24 cellular contexts compared by ENCODE assay signal in the genomic region with DNA sequence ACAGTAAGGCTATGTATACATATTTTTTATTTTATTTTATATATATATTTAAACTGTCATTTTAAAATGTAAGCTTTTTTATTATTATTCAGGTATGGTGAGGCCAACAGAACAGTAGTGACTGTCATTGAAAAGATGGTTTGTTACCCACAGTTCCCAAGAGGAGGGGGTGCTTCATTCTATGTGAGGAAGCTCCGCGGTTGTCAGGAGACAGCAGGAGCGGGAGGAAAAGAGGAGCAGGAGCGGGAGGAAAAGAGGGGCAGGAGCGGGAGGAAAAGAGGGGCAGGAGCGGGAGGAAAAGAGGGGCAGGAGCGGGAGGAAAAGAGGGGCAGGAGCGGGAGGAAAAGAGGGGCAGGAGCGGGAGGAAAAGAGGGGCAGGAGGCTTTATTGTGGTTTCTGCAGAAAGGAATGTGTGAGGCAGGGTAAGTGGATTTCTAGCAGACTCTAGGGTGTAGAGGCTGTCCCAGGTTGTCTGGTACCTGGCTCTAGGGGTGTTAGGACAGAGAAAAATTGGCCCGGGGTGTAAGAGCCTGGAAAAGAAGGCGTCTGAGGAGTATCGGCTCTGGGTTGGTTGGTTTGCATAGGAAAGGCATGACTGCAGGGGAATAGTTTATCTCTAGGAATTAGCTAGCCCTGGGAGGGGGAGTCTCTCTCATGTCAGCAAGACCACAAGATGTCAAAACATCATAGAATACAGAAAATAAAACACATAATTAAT.
"Had no signal": no experiment of that assay in that cellular context is flagged by ENCODE, and none has a peak within 500 bp of the region (broad histone marks: within the 10 kb centered on the region; RNA-seq: fewer than 3 reads in every experiment).

No MANE protein-coding gene starts in this region.

- H3K9me3 ChIP-seq: esophagus squamous epithelium, gastroesophageal sphincter had no signal

- H3K27ac ChIP-seq: brain microvascular endothelial cell, epithelial cell of prostate, esophagus squamous epithelium, gastroesophageal sphincter, heart right ventricle had no signal

- H3K4me1 Mint-ChIP-seq: activated T-helper 17 cell treated with anti-CD3 and anti-CD28 coated beads, Interleukin-2, amount 50 U/mL, for 72 hours; central memory CD8-positive, alpha-beta T cell had no signal

- H3K4me1 ChIP-seq: esophagus squamous epithelium, gastroesophageal sphincter, heart right ventricle had no signal

- H3K36me3 Mint-ChIP-seq: activated naive CD8-positive, alpha-beta T cell had no signal

- H3K27me3 Mint-ChIP-seq: activated CD8-positive, alpha-beta T cell treated with anti-CD3 and anti-CD28 coated beads for 36 hours had no signal

- H3K9me3 Mint-ChIP-seq: activated T-helper 17 cell treated with anti-CD3 and anti-CD28 coated beads, Interleukin-2, amount 50 U/mL, for 72 hours had no signal

- H3K27me3 ChIP-seq: brain microvascular endothelial cell, esophagus squamous epithelium had no signal

- H3K36me3 ChIP-seq: brain microvascular endothelial cell, esophagus squamous epithelium, gastroesophageal sphincter, heart right ventricle had no signal

- DNase-seq: activated CD4-positive, alpha-beta T cell treated with anti-CD3 and anti-CD28 coated beads for 1 hour; activated CD4-positive, alpha-beta T cell treated with anti-CD3 and anti-CD28 coated beads for 4 hours; activated CD4-positive, alpha-beta T cell treated with anti-CD3 and anti-CD28 coated beads, Interleukin-2, amount 50 U/mL, for 1 hour; activated CD4-positive, alpha-beta T cell treated with anti-CD3 and anti-CD28 coated beads, Interleukin-2, amount 50 U/mL, for 48 hours; activated CD8-positive, alpha-beta memory T cell treated with anti-CD3 and anti-CD28 coated beads for 24 hours; activated CD8-positive, alpha-beta T cell treated with anti-CD3 and anti-CD28 coated beads for 36 hours; activated effector memory CD4-positive, alpha-beta T cell treated with Interleukin-2 at 50 U/mL for 16 hours; activated gamma-delta T cell treated with Interleukin-2 at 50 U/mL for 16 hours; activated naive CD4-positive, alpha-beta T cell treated with anti-CD3 and anti-CD28 coated beads, Interleukin-2, amount 50 U/mL, for 16 hours; activated naive CD4-positive, alpha-beta T cell treated with Interleukin-2 at 50 U/mL for 16 hours; activated T-cell treated with anti-CD3 and anti-CD28 coated beads, Interleukin-2, amount 50 U/mL, for 4 hours; amniotic stem cell; anterior cingulate cortex; brain microvascular endothelial cell; effector CD8-positive, alpha-beta T cell; esophagus squamous epithelium; foreskin melanocyte; heart right ventricle; T-helper 2 cell had no signal

- H3K27ac Mint-ChIP-seq: activated CD8-positive, alpha-beta T cell treated with anti-CD3 and anti-CD28 coated beads for 36 hours; activated naive CD8-positive, alpha-beta T cell; activated T-helper 17 cell treated with anti-CD3 and anti-CD28 coated beads, Interleukin-2, amount 50 U/mL, for 72 hours had no signal

- H3K4me3 ChIP-seq: esophagus squamous epithelium, gastroesophageal sphincter, heart right ventricle had no signal

- ATAC-seq: activated CD8-positive, alpha-beta T cell treated with anti-CD3 and anti-CD28 coated beads for 36 hours; activated T-cell treated with anti-CD3 and anti-CD28 coated beads, Interleukin-2, amount 50 U/mL, for 4 hours; activated T-helper 17 cell treated with anti-CD3 and anti-CD28 coated beads, Interleukin-2, amount 50 U/mL, for 72 hours; gastroesophageal sphincter; heart right ventricle had no signal

- H3K4me3 Mint-ChIP-seq: activated CD8-positive, alpha-beta T cell treated with anti-CD3 and anti-CD28 coated beads for 36 hours; activated naive CD8-positive, alpha-beta T cell; activated T-cell treated with anti-CD3 and anti-CD28 coated beads, Interleukin-2, amount 50 U/mL, for 4 hours; activated T-helper 17 cell treated with anti-CD3 and anti-CD28 coated beads, Interleukin-2, amount 50 U/mL, for 72 hours; central memory CD8-positive, alpha-beta T cell had no signal
